Comparison of ENCODE assay signal across 25 cellular contexts in genomic region chr21:27388835-27389234, GRCh38.
"Had no signal": no experiment of that assay in that cellular context is flagged by ENCODE, and none has a peak within 500 bp of the region (broad histone marks: within the 10 kb centered on the region; RNA-seq: fewer than 3 reads in every experiment).

No MANE protein-coding gene starts in this region.

- ATAC-seq: activated CD4-positive, CD25-positive, alpha-beta regulatory T cell treated with anti-CD3 and anti-CD28 coated beads, Interleukin-2, amount 50 U/mL, for 24 hours; gastroesophageal sphincter; left cardiac atrium; pancreas; stimulated activated memory B cell treated with anti-CD40 and anti-IgM and Interleukin-4, amounts not matched to agents 10 μg/mL and 1 μg/mL and 100 μg/mL, for 72 hours had no signal

- DNase-seq: activated CD4-positive, alpha-beta T cell treated with anti-CD3 and anti-CD28 coated beads for 48 hours; activated CD4-positive, alpha-beta T cell treated with anti-CD3 and anti-CD28 coated beads, Interleukin-2, amount 50 U/mL, for 48 hours; activated CD8-positive, alpha-beta memory T cell treated with anti-CD3 and anti-CD28 coated beads for 24 hours; activated effector memory CD4-positive, alpha-beta T cell treated with Interleukin-2 at 50 U/mL for 16 hours; activated naive CD4-positive, alpha-beta T cell treated with Interleukin-2 at 50 U/mL for 16 hours; anterior cingulate cortex; dermis blood vessel endothelial cell; effector CD4-positive, alpha-beta T cell; erythroblast; hippocampal formation; left cardiac atrium; naive B cell; pancreas; stimulated activated CD4-positive, alpha-beta T cell treated with anti-CD3 and anti-CD28 coated beads, Interleukin-1b, Interleukin-23, amount 100 ng/mL, for 48 hours; stimulated activated CD4-positive, alpha-beta T cell treated with anti-CD3 and anti-CD28 coated beads, Interleukin-4, amount 100 ng/mL, for 4 hours; stimulated activated CD8-positive, alpha-beta memory T cell treated with anti-CD3 and anti-CD28 coated beads, Interleukin-4, amount 100 ng/mL, for 48 hours; stomach; thyroid gland; upper lobe of left lung; WERI-Rb-1 had no signal

- H3K4me3 ChIP-seq: gastroesophageal sphincter, pancreas, prostate gland, smooth muscle cell, stomach, thyroid gland, upper lobe of left lung had no signal
